ENCODE assay signal across 1 cellular context in genomic region chr6:15370730-15371129, GRCh38.
TF ChIP-seq lines count a peak whose summit lies in the region.

No MANE protein-coding gene starts in this region.

TF ChIP-seq in GM23338, 12 proteins besides CTCF, POLR2A, EP300 and RAD21 (continued from another document):
- TF ChIP-seq REST (IDR thresholded peaks at IDR 0.05; ENCODE audit: unreplicated experiment): no peak
- TF ChIP-seq ZNF114 (CRISPR knock-in tag; IDR thresholded peaks at IDR 0.05): no peak
- no peak for TF ChIP-seq ZNF331 (CRISPR knock-in tag; IDR thresholded peaks at IDR 0.05; ENCODE audit: low read depth)
- TF ChIP-seq, protein P1, sequence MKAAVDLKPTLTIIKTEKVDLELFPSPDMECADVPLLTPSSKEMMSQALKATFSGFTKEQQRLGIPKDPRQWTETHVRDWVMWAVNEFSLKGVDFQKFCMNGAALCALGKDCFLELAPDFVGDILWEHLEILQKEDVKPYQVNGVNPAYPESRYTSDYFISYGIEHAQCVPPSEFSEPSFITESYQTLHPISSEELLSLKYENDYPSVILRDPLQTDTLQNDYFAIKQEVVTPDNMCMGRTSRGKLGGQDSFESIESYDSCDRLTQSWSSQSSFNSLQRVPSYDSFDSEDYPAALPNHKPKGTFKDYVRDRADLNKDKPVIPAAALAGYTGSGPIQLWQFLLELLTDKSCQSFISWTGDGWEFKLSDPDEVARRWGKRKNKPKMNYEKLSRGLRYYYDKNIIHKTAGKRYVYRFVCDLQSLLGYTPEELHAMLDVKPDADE (IDR thresholded peaks at IDR 0.05): no peak
- no peak for TF ChIP-seq ZNF462 (CRISPR knock-in tag; IDR thresholded peaks at IDR 0.05)
